29 cellular contexts compared by ENCODE assay signal in genomic region chr11:33005175-33005574, GRCh38. TPM values are rescaled to one million over a fixed set of nuclear protein-coding genes. Genes with fewer than 3 reads are reported as not detected.
DNase-seq lines count a peak whose midpoint lies in the region; ATAC-seq and TF ChIP-seq lines count a peak whose summit lies in the region.
"Had no signal": no experiment of that assay in that cellular context is flagged by ENCODE, and none has a peak within 500 bp of the region (broad histone marks: within the 10 kb centered on the region; RNA-seq: fewer than 3 reads in every experiment).

No MANE protein-coding gene starts in this region.

- no peaks in the 10 kb centered on the region for H3K9me3 ChIP-seq in Loucy (ENCODE audit: insufficient read depth, low read depth, low read length)
- H3K9me3 ChIP-seq: A549, Peyer's patch, SJCRH30, upper lobe of right lung had no signal

- DNase-seq in activated T-cell treated with anti-CD3 and anti-CD28 coated beads, Interleukin-2, amount 50 U/mL, for 4 hours, result no peak
- DNase-seq in activated T-cell treated with anti-CD3 and anti-CD28 coated beads for 4 hours, result no peak
- DNase-seq in activated naive CD8-positive, alpha-beta T cell treated with anti-CD3 and anti-CD28 coated beads for 36 hours, result peak; percentile 13
- DNase-seq in naive thymus-derived CD8-positive, alpha-beta T cell, result peak in 7 of 10 donors; percentile 29 to 59 (median 52)
- no peak for DNase-seq in chondrocyte (ENCODE audit: low spot score)
- DNase-seq: activated B cell treated with CpG ODN at 0.5 μM for 24 hours; activated CD8-positive, alpha-beta memory T cell treated with anti-CD3 and anti-CD28 coated beads, Interleukin-2, amount 10 ng/mL, durations not matched to agents 7 days and 5 days; aorta; EL; glutamatergic neuron; GM23248; left cardiac atrium; mesendoderm; naive B cell; NCI-H1417; NCI-H2081 treated with DMSO at 0.1 percent for 48 hours; NCI-H446 treated with DMSO at 0.1 percent for 48 hours; NK-92 treated with Interleukin-12 subunit alpha and Interleukin-12 subunit beta, amount 100 ng/mL, for 24 hours; Peyer's patch; right cardiac atrium; SJCRH30; upper lobe of right lung had no signal

- no peaks in the 10 kb centered on the region for H3K27me3 Mint-ChIP-seq in activated T-cell treated with anti-CD3 and anti-CD28 coated beads, Interleukin-2, amount 50 U/mL, for 4 hours (ENCODE audit: low read depth)
- no peaks in the 10 kb centered on the region for H3K27me3 Mint-ChIP-seq in activated naive CD8-positive, alpha-beta T cell treated with anti-CD3 and anti-CD28 coated beads for 36 hours
- no peaks in the 10 kb centered on the region for H3K27me3 Mint-ChIP-seq in naive thymus-derived CD8-positive, alpha-beta T cell
- no peaks in the 10 kb centered on the region for H3K27me3 Mint-ChIP-seq in chondrocyte (ENCODE audit: low read depth)

- H3K4me1 Mint-ChIP-seq in activated T-cell treated with anti-CD3 and anti-CD28 coated beads, Interleukin-2, amount 50 U/mL, for 4 hours (ENCODE audit: low read depth), result peaks cover 28% of the 10 kb centered on the region
- H3K4me1 Mint-ChIP-seq in activated naive CD8-positive, alpha-beta T cell treated with anti-CD3 and anti-CD28 coated beads for 36 hours, result peaks cover 25% of the 10 kb centered on the region
- peaks cover 18 to 36% (median 30%) of the 10 kb centered on the region in 4 donors for H3K4me1 Mint-ChIP-seq in naive thymus-derived CD8-positive, alpha-beta T cell
- peaks cover 6% of the 10 kb centered on the region for H3K4me1 Mint-ChIP-seq in chondrocyte (ENCODE audit: low read depth)
- H3K4me1 Mint-ChIP-seq: activated B cell treated with CpG ODN at 0.5 μM for 24 hours, B cell, naive B cell had no signal

- no peak overlapping the region for H3K9ac ChIP-seq in Loucy (ENCODE audit: low read depth, low read length, poor library complexity, severe bottlenecking)
- H3K9ac ChIP-seq: GM23248, parathyroid adenoma had no signal

- no peak overlapping the region for H2AFZ ChIP-seq in Loucy (ENCODE audit: low read length)
- H2AFZ ChIP-seq: GM23248, parathyroid adenoma had no signal

- H3K9me2 ChIP-seq in Loucy (replicated peaks; ENCODE audit: low read depth, low read length), result no peaks in the 10 kb centered on the region

- H3K27ac Mint-ChIP-seq in activated naive CD8-positive, alpha-beta T cell treated with anti-CD3 and anti-CD28 coated beads for 36 hours, result no peak overlapping the region
- peak overlapping the region in 7 of 10 donors; percentile 2 to 50 (median 42) for H3K27ac Mint-ChIP-seq in naive thymus-derived CD8-positive, alpha-beta T cell
- no peak overlapping the region for H3K27ac Mint-ChIP-seq in chondrocyte (ENCODE audit: unreplicated experiment)
- H3K27ac Mint-ChIP-seq: activated B cell treated with CpG ODN at 0.5 μM for 24 hours; activated CD8-positive, alpha-beta memory T cell treated with anti-CD3 and anti-CD28 coated beads, Interleukin-2, amount 10 ng/mL, durations not matched to agents 7 days and 5 days; B cell had no signal

- H3K79me2 ChIP-seq in Loucy (ENCODE audit: insufficient read depth, low read length), result no peaks in the 10 kb centered on the region
- H3K79me2 ChIP-seq: parathyroid adenoma had no signal

- H4K20me1 ChIP-seq in Loucy (ENCODE audit: insufficient read depth, low read length, poor library complexity, severe bottlenecking), result no peaks in the 10 kb centered on the region

- H3K9me3 Mint-ChIP-seq in activated T-cell treated with anti-CD3 and anti-CD28 coated beads, Interleukin-2, amount 50 U/mL, for 4 hours, result no peaks in the 10 kb centered on the region
- no peaks in the 10 kb centered on the region for H3K9me3 Mint-ChIP-seq in activated naive CD8-positive, alpha-beta T cell treated with anti-CD3 and anti-CD28 coated beads for 36 hours
- H3K9me3 Mint-ChIP-seq in naive thymus-derived CD8-positive, alpha-beta T cell, result peaks cover 0 to under 1% (median 0%) of the 10 kb centered on the region in 9 donors
- no peaks in the 10 kb centered on the region for H3K9me3 Mint-ChIP-seq in chondrocyte (ENCODE audit: low read depth)
- H3K9me3 Mint-ChIP-seq: activated B cell treated with CpG ODN at 0.5 μM for 24 hours, naive B cell had no signal

- peaks cover 22% of the 10 kb centered on the region for H3K4me1 ChIP-seq in Loucy (ENCODE audit: insufficient read depth, low read length, poor library complexity, severe bottlenecking)
- H3K4me1 ChIP-seq: parathyroid adenoma, Peyer's patch, upper lobe of right lung had no signal

- TF ChIP-seq CTCF in Loucy (conservative IDR thresholded peaks at IDR 0.05; ENCODE audit: low read length) (no peak), chondrocyte (IDR thresholded peaks at IDR 0.05) (no peak)

- H3K4me3 ChIP-seq in Loucy (ENCODE audit: low read length, poor library complexity, severe bottlenecking), result peak overlapping the region; percentile 21
- H3K4me3 ChIP-seq: A549, GM23248, Peyer's patch, SJCRH30, upper lobe of right lung had no signal

- peaks cover 3% of the 10 kb centered on the region; the same call in 1 of the 2 replicates for H3F3A ChIP-seq in Loucy (ENCODE audit: low read depth)

- no peaks in the 10 kb centered on the region for H3K36me3 Mint-ChIP-seq in activated T-cell treated with anti-CD3 and anti-CD28 coated beads, Interleukin-2, amount 50 U/mL, for 4 hours (ENCODE audit: insufficient read depth)
- H3K36me3 Mint-ChIP-seq in activated naive CD8-positive, alpha-beta T cell treated with anti-CD3 and anti-CD28 coated beads for 36 hours, result no peaks in the 10 kb centered on the region
- peaks cover 0 to under 1% (median 0%) of the 10 kb centered on the region in 3 donors for H3K36me3 Mint-ChIP-seq in naive thymus-derived CD8-positive, alpha-beta T cell
- no peaks in the 10 kb centered on the region for H3K36me3 Mint-ChIP-seq in chondrocyte (ENCODE audit: low read depth)
- H3K36me3 Mint-ChIP-seq: activated CD8-positive, alpha-beta memory T cell treated with anti-CD3 and anti-CD28 coated beads, Interleukin-2, amount 10 ng/mL, durations not matched to agents 7 days and 5 days; naive B cell had no signal

- H3K27me3 ChIP-seq in Loucy (ENCODE audit: insufficient read depth, low read length, poor library complexity, severe bottlenecking), result no peaks in the 10 kb centered on the region
- H3K27me3 ChIP-seq: Peyer's patch, SJCRH30, upper lobe of right lung had no signal

- H3K4me3 Mint-ChIP-seq in activated T-cell treated with anti-CD3 and anti-CD28 coated beads, Interleukin-2, amount 50 U/mL, for 4 hours, result no peak overlapping the region
- no peak overlapping the region for H3K4me3 Mint-ChIP-seq in activated naive CD8-positive, alpha-beta T cell treated with anti-CD3 and anti-CD28 coated beads for 36 hours
- H3K4me3 Mint-ChIP-seq in naive thymus-derived CD8-positive, alpha-beta T cell, result peak overlapping the region; percentile 30 to 65 (median 56)
- H3K4me3 Mint-ChIP-seq in chondrocyte (ENCODE audit: unreplicated experiment), result no peak overlapping the region
- H3K4me3 Mint-ChIP-seq: activated B cell treated with CpG ODN at 0.5 μM for 24 hours; activated CD8-positive, alpha-beta memory T cell treated with anti-CD3 and anti-CD28 coated beads, Interleukin-2, amount 10 ng/mL, durations not matched to agents 7 days and 5 days; B cell; naive B cell had no signal

- H3K36me3 ChIP-seq in Loucy (ENCODE audit: insufficient read depth, low read length), result no peaks in the 10 kb centered on the region
- H3K36me3 ChIP-seq: Peyer's patch, SJCRH30, upper lobe of right lung had no signal

- H3K4me2 ChIP-seq in Loucy (ENCODE audit: low read depth, low read length, poor library complexity, severe bottlenecking), result peak overlapping the region; percentile 65
- H3K4me2 ChIP-seq: A549 had no signal

- peak; percentile 48 to 62 for ATAC-seq in activated T-cell treated with anti-CD3 and anti-CD28 coated beads, Interleukin-2, amount 50 U/mL, for 4 hours
- peak; percentile 94 to 96 for ATAC-seq in naive thymus-derived CD8-positive, alpha-beta T cell
- ATAC-seq in HG03196 (IDR thresholded peaks at IDR 0.05; ENCODE audit: unreplicated experiment) (no peak), HG03520 (IDR thresholded peaks at IDR 0.05; ENCODE audit: unreplicated experiment) (no peak)
- ATAC-seq: A549; activated CD8-positive, alpha-beta memory T cell treated with anti-CD3 and anti-CD28 coated beads, Interleukin-2, amount 10 ng/mL, durations not matched to agents 7 days and 5 days; left cardiac atrium; right cardiac atrium; upper lobe of right lung had no signal

- POLR2A ChIA-PET in naive thymus-derived CD8-positive, alpha-beta T cell (lab: Charles Lee), result interaction anchor here (0.6 to 4.2 kb wide), 2 partner anchors 11 to 35 kb away, joined by 3 to 17 read pairs; partner anchors contain the start of gene DEPDC7

RNA-seq across cellular contexts. Expression of gene DEPDC7, which starts 10.5 kb away (rescaled TPM):
- total RNA-seq in activated T-cell treated with anti-CD3 and anti-CD28 coated beads, Interleukin-2, amount 50 U/mL, for 4 hours, result 1 to 10 TPM; 1.0 to 2.7 (median 2.2) TPM
- 1 to 10 TPM; 3.4 TPM for total RNA-seq in activated naive CD8-positive, alpha-beta T cell treated with anti-CD3 and anti-CD28 coated beads for 36 hours
- 10 to 100 TPM; 11.7 to 13.6 TPM for total RNA-seq in naive thymus-derived CD8-positive, alpha-beta T cell
- 1 to 10 TPM in 2 of 3 donors, under 1 TPM in 1; 0.77 to 2.7 (median 1.1) TPM for polyA plus RNA-seq in naive thymus-derived CD8-positive, alpha-beta T cell
- total RNA-seq in chondrocyte, result 4.1 to 5.0 TPM (median 4.7 TPM) in 3 replicates
- total RNA-seq: activated B cell treated with CpG ODN at 0.5 μM for 24 hours, B cell, endothelial cell of umbilical vein had no signal

RNA-seq across cellular contexts. Expression of gene TCP11L1, which starts 34.2 kb away (rescaled TPM):
- 10 to 100 TPM in 2 of 3 donors, 1 to 10 TPM in 1; 8.2 to 14.1 (median 11.1) TPM for total RNA-seq in activated T-cell treated with anti-CD3 and anti-CD28 coated beads, Interleukin-2, amount 50 U/mL, for 4 hours
- 10 to 100 TPM; 13.1 to 15.0 TPM for total RNA-seq in activated naive CD8-positive, alpha-beta T cell treated with anti-CD3 and anti-CD28 coated beads for 36 hours
- total RNA-seq in naive thymus-derived CD8-positive, alpha-beta T cell, result 10 to 100 TPM; 17.5 to 20.1 TPM
- polyA plus RNA-seq in naive thymus-derived CD8-positive, alpha-beta T cell, result 1 to 10 TPM; 2.3 to 3.0 (median 2.4) TPM
- 29.2 to 41.1 TPM (median 32.5 TPM) in 3 replicates for total RNA-seq in chondrocyte

Comparison
In these comparisons a context has a peak if more than half of its experiments do, and no peak if none do; other contexts are left out.
1. ATAC-seq: peak in activated T-cell treated with anti-CD3 and anti-CD28 coated beads, Interleukin-2, amount 50 U/mL, for 4 hours (2 of 2) and naive thymus-derived CD8-positive, alpha-beta T cell (2 of 2); none in HG03196 (single experiment) and HG03520 (single experiment).
2. DNase-seq: peak in activated naive CD8-positive, alpha-beta T cell treated with anti-CD3 and anti-CD28 coated beads for 36 hours (single experiment) and naive thymus-derived CD8-positive, alpha-beta T cell (7 of 10); none in activated T-cell treated with anti-CD3 and anti-CD28 coated beads, Interleukin-2, amount 50 U/mL, for 4 hours (single experiment), activated T-cell treated with anti-CD3 and anti-CD28 coated beads for 4 hours (single experiment) and chondrocyte (single experiment).
3. H3K4me3 Mint-ChIP-seq: peak in naive thymus-derived CD8-positive, alpha-beta T cell (10 of 10); none in activated T-cell treated with anti-CD3 and anti-CD28 coated beads, Interleukin-2, amount 50 U/mL, for 4 hours (single experiment), activated naive CD8-positive, alpha-beta T cell treated with anti-CD3 and anti-CD28 coated beads for 36 hours (single experiment) and chondrocyte (single experiment).
4. H3K27ac Mint-ChIP-seq: peak in naive thymus-derived CD8-positive, alpha-beta T cell (7 of 10); none in activated naive CD8-positive, alpha-beta T cell treated with anti-CD3 and anti-CD28 coated beads for 36 hours (single experiment) and chondrocyte (single experiment).